27 cellular contexts compared by ENCODE assay signal in genomic region chr3:169131695-169132464, GRCh38.
"Had no signal": no experiment of that assay in that cellular context is flagged by ENCODE, and none has a peak within 500 bp of the region (broad histone marks: within the 10 kb centered on the region; RNA-seq: fewer than 3 reads in every experiment).

No MANE protein-coding gene starts in this region.

- H3K4me1 Mint-ChIP-seq: activated CD4-positive, alpha-beta T cell treated with anti-CD3 and anti-CD28 coated beads for 36 hours; activated CD8-positive, alpha-beta memory T cell treated with anti-CD3 and anti-CD28 coated beads, Interleukin-2, amount 10 ng/mL, durations not matched to agents 7 days and 5 days; brain; immature natural killer cell; nephron progenitor cell; T-cell had no signal

- H3K4me3 Mint-ChIP-seq: activated CD4-positive, alpha-beta T cell treated with anti-CD3 and anti-CD28 coated beads for 36 hours; activated CD8-positive, alpha-beta memory T cell treated with anti-CD3 and anti-CD28 coated beads, Interleukin-2, amount 10 ng/mL, durations not matched to agents 7 days and 5 days; activated CD8-positive, alpha-beta T cell treated with anti-CD3 and anti-CD28 coated beads, Interleukin-2, amount 10 ng/mL, durations not matched to agents 7 days and 5 days; activated naive CD8-positive, alpha-beta T cell; activated T-cell treated with anti-CD3 and anti-CD28 coated beads, Interleukin-2, amount 50 U/mL, for 72 hours; brain; immature natural killer cell; nephron progenitor cell; T-cell had no signal

- H3K27ac Mint-ChIP-seq: activated CD4-positive, alpha-beta T cell treated with anti-CD3 and anti-CD28 coated beads for 36 hours; activated CD8-positive, alpha-beta memory T cell treated with anti-CD3 and anti-CD28 coated beads, Interleukin-2, amount 10 ng/mL, durations not matched to agents 7 days and 5 days; activated CD8-positive, alpha-beta T cell treated with anti-CD3 and anti-CD28 coated beads, Interleukin-2, amount 10 ng/mL, durations not matched to agents 7 days and 5 days; activated naive CD8-positive, alpha-beta T cell; activated T-cell treated with anti-CD3 and anti-CD28 coated beads, Interleukin-2, amount 50 U/mL, for 72 hours; brain; immature natural killer cell; nephron progenitor cell; T-cell had no signal

- H3K36me3 Mint-ChIP-seq: activated CD8-positive, alpha-beta memory T cell treated with anti-CD3 and anti-CD28 coated beads, Interleukin-2, amount 10 ng/mL, durations not matched to agents 7 days and 5 days; activated naive CD8-positive, alpha-beta T cell; brain; immature natural killer cell; T-cell had no signal

- H3K27ac ChIP-seq: ascending aorta, cardiac muscle cell, coronary artery, gastroesophageal sphincter, ovary, prostate gland, tibial nerve had no signal

- H3K4me1 ChIP-seq: prostate gland, tibial nerve had no signal

- DNase-seq: activated CD4-positive, alpha-beta T cell treated with anti-CD3 and anti-CD28 coated beads for 36 hours; activated CD4-positive, CD25-positive, alpha-beta regulatory T cell; activated CD8-positive, alpha-beta memory T cell treated with anti-CD3 and anti-CD28 coated beads, Interleukin-2, amount 10 ng/mL, durations not matched to agents 7 days and 5 days; activated CD8-positive, alpha-beta T cell treated with anti-CD3 and anti-CD28 coated beads, Interleukin-2, amount 10 ng/mL, durations not matched to agents 7 days and 5 days; activated effector memory CD4-positive, alpha-beta T cell treated with Interleukin-2 at 50 U/mL for 16 hours; activated naive CD4-positive, alpha-beta T cell treated with Interleukin-2 at 50 U/mL for 16 hours; activated T-cell treated with anti-CD3 and anti-CD28 coated beads, Interleukin-2, amount 50 U/mL, for 72 hours; dorsolateral prefrontal cortex; effector memory CD4-positive, alpha-beta T cell; head of caudate nucleus; hippocampal formation; immature natural killer cell; nephron progenitor cell; ovary; stimulated activated CD4-positive, alpha-beta T cell treated with anti-CD3 and anti-CD28 coated beads, Interleukin-1b, Interleukin-23, amount 100 ng/mL, for 48 hours; stimulated activated naive CD4-positive, alpha-beta T cell; T-cell had no signal

- H3K27me3 ChIP-seq: ascending aorta, cardiac muscle cell, gastroesophageal sphincter, ovary had no signal

- H3K9me3 Mint-ChIP-seq: activated T-cell treated with anti-CD3 and anti-CD28 coated beads, Interleukin-2, amount 50 U/mL, for 72 hours; brain; nephron progenitor cell; T-cell had no signal

- H3K4me2 ChIP-seq: smooth muscle cell had no signal

- H3K4me3 ChIP-seq: ascending aorta, cardiac muscle cell, coronary artery, dorsolateral prefrontal cortex, gastroesophageal sphincter, ovary, prostate gland, smooth muscle cell, tibial nerve had no signal

- H3K9me3 ChIP-seq: ascending aorta, gastroesophageal sphincter, ovary, prostate gland, tibial nerve had no signal

- H3K36me3 ChIP-seq: ascending aorta, cardiac muscle cell, gastroesophageal sphincter, ovary, prostate gland, tibial nerve had no signal

- ATAC-seq: activated CD4-positive, alpha-beta T cell treated with anti-CD3 and anti-CD28 coated beads for 36 hours; activated CD8-positive, alpha-beta memory T cell treated with anti-CD3 and anti-CD28 coated beads, Interleukin-2, amount 10 ng/mL, durations not matched to agents 7 days and 5 days; activated CD8-positive, alpha-beta T cell treated with anti-CD3 and anti-CD28 coated beads, Interleukin-2, amount 10 ng/mL, durations not matched to agents 7 days and 5 days; activated T-cell treated with anti-CD3 and anti-CD28 coated beads, Interleukin-2, amount 50 U/mL, for 72 hours; gastroesophageal sphincter; left lobe of liver; T-cell had no signal
